1 cellular context compared by ENCODE assay signal in genomic region chr1:221742555-221743415, GRCh38.
TF ChIP-seq lines count a peak whose summit lies in the region.

No MANE protein-coding gene starts in this region.

TF ChIP-seq in HepG2, 621 proteins besides CTCF, POLR2A, EP300 and RAD21 (continued from another document and continues in another):
- TF ChIP-seq ARID5B (CRISPR knock-in tag; IDR thresholded peaks at IDR 0.05) (no peak; the same call in 1 of the 2 replicates), ZNF616 (CRISPR knock-in tag; IDR thresholded peaks at IDR 0.05; ENCODE audit: low read depth) (peak; percentile 48; the same call in 1 of the 2 replicates), ZNF678 (CRISPR knock-in tag; IDR thresholded peaks at IDR 0.05) (no peak), ARID2 (CRISPR knock-in tag; IDR thresholded peaks at IDR 0.05; ENCODE audit: borderline replicate concordance) (0 out of 2 replicates have a peak, but pooled peaks have one; percentile 38), HNF4G (IDR thresholded peaks at IDR 0.05; ENCODE audit: borderline replicate concordance, low read depth, low read length) (no peak), HNF4G (CRISPR knock-in tag; IDR thresholded peaks at IDR 0.05; ENCODE audit: borderline replicate concordance, low read depth) (0 out of 2 replicates have a peak, but pooled peaks have one; percentile 8), NRL (CRISPR knock-in tag; IDR thresholded peaks at IDR 0.05; ENCODE audit: borderline replicate concordance) (peak; percentile 43; the same call in 1 of the 2 replicates), ZBTB21 (CRISPR knock-in tag; IDR thresholded peaks at IDR 0.05) (no peak), TOPORS (CRISPR knock-in tag; IDR thresholded peaks at IDR 0.05) (no peak), ARID4A (CRISPR knock-in tag; IDR thresholded peaks at IDR 0.05; ENCODE audit: borderline replicate concordance) (peak; percentile 62), ZNF3 (CRISPR knock-in tag; IDR thresholded peaks at IDR 0.05) (no peak), BRD4 (CRISPR knock-in tag; IDR thresholded peaks at IDR 0.05) (no peak), GTF3A (CRISPR knock-in tag; conservative IDR thresholded peaks at IDR 0.05) (no peak), AGO2 (optimal IDR thresholded peaks at IDR 0.05; ENCODE audit: low read depth, low read length) (peak; percentile 25), ZFX (CRISPR knock-in tag; IDR thresholded peaks at IDR 0.05; ENCODE audit: low read depth) (peak; percentile 80), ZNF740 (CRISPR knock-in tag; IDR thresholded peaks at IDR 0.05) (no peak), MYC (CRISPR knock-in tag; IDR thresholded peaks at IDR 0.05; ENCODE audit: borderline replicate concordance) (peak; percentile 67), ZNF530 (CRISPR knock-in tag; IDR thresholded peaks at IDR 0.05; ENCODE audit: low read depth) (no peak), THAP8 (CRISPR knock-in tag; IDR thresholded peaks at IDR 0.05; ENCODE audit: borderline replicate concordance) (0 out of 2 replicates have a peak, but pooled peaks have one; percentile 50), ZNF607 (CRISPR knock-in tag; IDR thresholded peaks at IDR 0.05; ENCODE audit: borderline replicate concordance) (0 out of 2 replicates have a peak, but pooled peaks have one; percentile 19), NONO (IDR thresholded peaks at IDR 0.05) (no peak), NONO (CRISPR knock-in tag; conservative IDR thresholded peaks at IDR 0.05) (peak; percentile 3; the same call in 1 of the 2 replicates), ZNF160 (CRISPR knock-in tag; IDR thresholded peaks at IDR 0.05) (no peak), ZNF570 (CRISPR knock-in tag; IDR thresholded peaks at IDR 0.05; ENCODE audit: borderline replicate concordance) (no peak), ZBTB42 (CRISPR knock-in tag; IDR thresholded peaks at IDR 0.05) (no peak), SCMH1 (CRISPR knock-in tag; IDR thresholded peaks at IDR 0.05; ENCODE audit: borderline replicate concordance) (no peak), TSC22D2 (CRISPR knock-in tag; IDR thresholded peaks at IDR 0.05; ENCODE audit: borderline replicate concordance) (no peak), PCBP1 (IDR thresholded peaks at IDR 0.05; ENCODE audit: borderline replicate concordance, low read depth, low read length) (no peak), ZKSCAN1 (IDR thresholded peaks at IDR 0.05; ENCODE audit: low read length) (no peak), ZNF20 (CRISPR knock-in tag; IDR thresholded peaks at IDR 0.05) (no peak), ZHX2 (IDR thresholded peaks at IDR 0.05; ENCODE audit: low read depth) (no peak), ZHX2 (CRISPR knock-in tag; IDR thresholded peaks at IDR 0.05; ENCODE audit: borderline replicate concordance) (0 out of 2 replicates have a peak, but pooled peaks have one; percentile 25), KLF15 (CRISPR knock-in tag; IDR thresholded peaks at IDR 0.05; ENCODE audit: borderline replicate concordance) (0 out of 2 replicates have a peak, but pooled peaks have one; percentile 31), MTERF4 (CRISPR knock-in tag; IDR thresholded peaks at IDR 0.05) (no peak), ZNF780A (CRISPR knock-in tag; IDR thresholded peaks at IDR 0.05) (0 out of 2 replicates have a peak, but pooled peaks have one; percentile 37), GABPA (IDR thresholded peaks at IDR 0.05; ENCODE audit: low read depth, low read length) (peak; percentile 41), GABPA (CRISPR knock-in tag; IDR thresholded peaks at IDR 0.05; ENCODE audit: low read depth) (no peak), ZFP82 (CRISPR knock-in tag; IDR thresholded peaks at IDR 0.05; ENCODE audit: borderline replicate concordance) (0 out of 2 replicates have a peak, but pooled peaks have one; percentile 36), ZNF574 (CRISPR knock-in tag; IDR thresholded peaks at IDR 0.05) (peak; percentile 90)
